In the genomic region with DNA sequence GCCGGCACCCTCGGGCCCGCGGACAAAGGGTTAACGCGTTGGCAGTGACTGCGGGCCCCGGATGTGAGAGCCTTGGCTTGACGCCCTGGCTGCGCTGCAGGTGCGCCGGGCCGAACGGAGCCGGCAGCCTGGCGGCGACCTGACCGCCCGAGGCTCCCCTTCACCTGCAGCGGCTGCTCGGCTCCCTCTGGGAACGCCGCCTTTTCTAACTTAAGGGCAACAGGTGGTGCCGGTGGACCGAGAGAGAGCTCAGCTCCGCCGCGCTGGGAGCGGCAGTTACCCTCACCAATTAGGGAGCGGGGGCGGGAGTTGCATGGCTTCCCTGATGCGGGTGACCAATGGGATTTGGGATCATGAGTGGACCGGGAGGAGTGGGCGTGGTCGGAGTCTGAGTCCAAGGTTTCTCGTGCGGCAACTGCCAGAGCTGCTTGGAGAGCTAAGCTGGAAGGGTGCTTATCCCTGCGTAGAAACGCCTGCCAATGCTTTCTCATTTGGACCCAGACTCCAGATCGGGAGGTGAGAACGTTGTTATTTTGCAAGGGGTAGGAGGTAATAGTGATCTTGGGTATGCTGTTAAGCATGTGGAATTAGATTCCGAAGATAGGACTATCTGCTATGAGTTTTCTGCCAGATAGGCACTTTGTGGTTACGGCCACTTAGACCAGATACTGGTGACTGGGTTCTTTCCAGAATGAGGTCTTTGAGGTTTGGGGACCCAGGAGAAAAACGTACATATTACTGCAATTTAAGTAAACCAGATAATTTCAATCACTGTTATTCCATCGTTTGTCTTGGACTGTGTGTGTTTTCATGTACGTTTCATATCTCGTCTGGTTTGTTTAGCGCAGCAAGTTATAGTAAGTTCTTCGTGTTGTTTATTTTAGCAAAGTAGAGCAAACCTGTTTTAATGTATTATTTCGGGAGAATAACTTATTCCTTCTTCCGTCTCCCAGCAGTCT, we compare ENCODE assay signal across 8 cellular contexts.
DNase-seq lines count a peak whose midpoint lies in the region; ATAC-seq, FAIRE-seq and TF ChIP-seq lines count a peak whose summit lies in the region.

A gene with protein sequence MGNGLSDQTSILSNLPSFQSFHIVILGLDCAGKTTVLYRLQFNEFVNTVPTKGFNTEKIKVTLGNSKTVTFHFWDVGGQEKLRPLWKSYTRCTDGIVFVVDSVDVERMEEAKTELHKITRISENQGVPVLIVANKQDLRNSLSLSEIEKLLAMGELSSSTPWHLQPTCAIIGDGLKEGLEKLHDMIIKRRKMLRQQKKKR (plus strand): TSS at position 421 of the 959 bp plus-strand sequence. CDS start 622 bp downstream, outside the sequence.

- TF ChIP-seq CTCF in nephron (IDR thresholded peaks at IDR 0.05; ENCODE audit: unreplicated experiment in 3 of 3) = no peak

- no peaks in the 10 kb centered on the region for H3K27me3 Mint-ChIP-seq in nephron (ENCODE audit: low read depth)

- H3K9me3 Mint-ChIP-seq in nephron = no peaks in the 10 kb centered on the region

- peak within 1 kb of the TSS; percentile 78 to 91 (median 84) for H3K27ac Mint-ChIP-seq in nephron

- H3K36me3 Mint-ChIP-seq in nephron (ENCODE audit: low read depth) = no peaks in the 10 kb centered on the region

- H3K4me3 Mint-ChIP-seq in nephron = peak within 1 kb of the TSS; percentile 89 to 98 (median 95)

- peak; percentile 69 for ATAC-seq in stimulated activated naive CD8-positive, alpha-beta T cell treated with anti-CD3 and anti-CD28 coated beads, Interleukin-15, Interleukin-2, amounts not matched to agents 100 U/mL and 50 U/mL, for 24 hours

- DNase-seq in EL = peak; percentile 98
- peak; percentile 99 for DNase-seq in H54 (ENCODE audit: insufficient read length, low spot score)
- peak; percentile 100 for DNase-seq in LoVo (ENCODE audit: low spot score)
- peak; percentile 64 for DNase-seq in SIG-M5 (lab: John Stamatoyannopoulos, UW)
- peak; percentile 87 for DNase-seq in activated gamma-delta T cell treated with Interleukin-2 at 50 U/mL for 16 hours
- DNase-seq in fibroblast of the conjunctiva (ENCODE audit: low read depth) = peak; percentile 98
- peak; percentile 93 for DNase-seq in stimulated activated naive CD8-positive, alpha-beta T cell treated with anti-CD3 and anti-CD28 coated beads, Interleukin-15, Interleukin-2, amounts not matched to agents 100 U/mL and 50 U/mL, for 24 hours

- FAIRE-seq in H54 (lab: Jason Lieb, UNC) = peak; percentile 93

- peak; percentile 95 for TF ChIP-seq POLR2A in H54 (IDR thresholded peaks at IDR 0.05; ENCODE audit: low read depth, low read length)

- peaks cover 24% of the 10 kb centered on the region for H3K4me1 Mint-ChIP-seq in nephron

Comparison
In these comparisons a context has a peak if more than half of its experiments do, and no peak if none do; other contexts are left out.
1. Peak in every context shown above with its lines: DNase-seq and ATAC-seq.